Comparison of ENCODE assay signal across 1 cellular context in genomic region chr18:9732031-9732430, GRCh38.
TF ChIP-seq lines count a peak whose summit lies in the region.

No MANE protein-coding gene starts in this region.

TF ChIP-seq in A549, 52 proteins besides CTCF, POLR2A, EP300 and RAD21 (continued from another document):
- TF ChIP-seq HMGXB4 (CRISPR knock-in tag; IDR thresholded peaks at IDR 0.05; ENCODE audit: borderline replicate concordance) (no peak), FOSL2 (IDR thresholded peaks at IDR 0.05) (no peak), FOSL2 (CRISPR knock-in tag; IDR thresholded peaks at IDR 0.05) (no peak), MYC (IDR thresholded peaks at IDR 0.05; ENCODE audit: borderline replicate concordance, low read length) (no peak), GATA3 (IDR thresholded peaks at IDR 0.05; ENCODE audit: borderline replicate concordance) (no peak), CHD2 (IDR thresholded peaks at IDR 0.05; ENCODE audit: low read length, partially characterized antibody) (no peak), MAZ (IDR thresholded peaks at IDR 0.05; ENCODE audit: borderline replicate concordance, low read depth, low read length) (no peak), HOXA7 (CRISPR knock-in tag; IDR thresholded peaks at IDR 0.05) (no peak), CBX8 (IDR thresholded peaks at IDR 0.05) (no peak), SREBF2 (IDR thresholded peaks at IDR 0.05) (no peak), PHF8 (IDR thresholded peaks at IDR 0.05; ENCODE audit: borderline replicate concordance, low read depth) (no peak), HDAC2 (IDR thresholded peaks at IDR 0.05) (no peak)
